In the genomic region with DNA sequence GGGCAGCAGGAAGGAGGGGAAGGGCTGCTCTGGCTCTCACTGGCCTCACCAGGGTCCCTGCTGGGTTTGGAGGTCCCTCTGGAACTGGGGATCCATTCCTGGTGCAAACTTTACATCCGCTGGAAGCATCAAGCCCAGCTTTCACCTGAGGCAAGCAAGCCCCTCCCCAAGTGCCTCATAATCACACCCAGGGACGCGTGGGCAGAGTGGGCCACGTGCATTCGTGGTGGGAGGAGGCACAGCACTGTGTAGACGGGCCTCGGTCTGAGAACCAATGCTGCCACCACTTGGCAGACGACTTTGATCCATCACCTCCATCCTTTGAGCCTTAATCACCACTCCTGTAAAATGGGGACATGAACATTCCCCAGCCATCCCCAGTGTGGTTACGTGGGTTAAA, we compare ENCODE assay signal across 22 cellular contexts.
"Had no signal": no experiment of that assay in that cellular context is flagged by ENCODE, and none has a peak within 500 bp of the region (broad histone marks: within the 10 kb centered on the region; RNA-seq: fewer than 3 reads in every experiment).

No MANE protein-coding gene starts in this region.

- ATAC-seq: foreskin keratinocyte; gastroesophageal sphincter; heart left ventricle; left cardiac atrium; left lung; naive thymus-derived CD4-positive, alpha-beta T cell; stimulated activated naive CD8-positive, alpha-beta T cell treated with anti-CD3 and anti-CD28 coated beads, Interleukin-15, amount 100 ng/mL, for 72 hours had no signal

- H3K4me1 ChIP-seq: colonic mucosa, foreskin keratinocyte, left lung, neural progenitor cell, prostate gland had no signal

- DNase-seq: colonic mucosa; effector memory CD4-positive, alpha-beta T cell; heart left ventricle; left cardiac atrium; left lung; mesendoderm; midbrain; naive thymus-derived CD4-positive, alpha-beta T cell; stimulated activated CD4-positive, alpha-beta T cell treated with anti-CD3 and anti-CD28 coated beads, Interleukin-15, amount 100 ng/mL, for 24 hours; stimulated activated CD4-positive, alpha-beta T cell treated with anti-CD3 and anti-CD28 coated beads, Interleukin-2, amount 100 ng/mL, for 48 hours; stimulated activated naive CD4-positive, alpha-beta T cell; stimulated activated naive CD8-positive, alpha-beta T cell treated with anti-CD3 and anti-CD28 coated beads, Interleukin-15, amount 100 ng/mL, for 72 hours had no signal

- H3K4me3 ChIP-seq: colonic mucosa, esophagus muscularis mucosa, gastroesophageal sphincter, heart left ventricle, hepatocyte, left lung, neural progenitor cell, prostate gland, right atrium auricular region, skin epidermis, thyroid gland had no signal

- H3K36me3 ChIP-seq: colonic mucosa, left lung, neural progenitor cell, prostate gland, right atrium auricular region had no signal

- H3K27ac ChIP-seq: colonic mucosa, esophagus muscularis mucosa, foreskin keratinocyte, gastroesophageal sphincter, heart left ventricle, hepatocyte, left lung, neural progenitor cell, parathyroid adenoma, prostate gland, right atrium auricular region, skin epidermis had no signal

- H3K9me3 ChIP-seq: colonic mucosa, esophagus muscularis mucosa, gastroesophageal sphincter, heart left ventricle, left lung, prostate gland, right atrium auricular region, thyroid gland had no signal

- H3K27me3 ChIP-seq: colonic mucosa, esophagus muscularis mucosa, foreskin keratinocyte, gastroesophageal sphincter, heart left ventricle, hepatocyte, left lung, neural progenitor cell, right atrium auricular region, thyroid gland had no signal
